8 cellular contexts compared by ENCODE assay signal in the genomic region with DNA sequence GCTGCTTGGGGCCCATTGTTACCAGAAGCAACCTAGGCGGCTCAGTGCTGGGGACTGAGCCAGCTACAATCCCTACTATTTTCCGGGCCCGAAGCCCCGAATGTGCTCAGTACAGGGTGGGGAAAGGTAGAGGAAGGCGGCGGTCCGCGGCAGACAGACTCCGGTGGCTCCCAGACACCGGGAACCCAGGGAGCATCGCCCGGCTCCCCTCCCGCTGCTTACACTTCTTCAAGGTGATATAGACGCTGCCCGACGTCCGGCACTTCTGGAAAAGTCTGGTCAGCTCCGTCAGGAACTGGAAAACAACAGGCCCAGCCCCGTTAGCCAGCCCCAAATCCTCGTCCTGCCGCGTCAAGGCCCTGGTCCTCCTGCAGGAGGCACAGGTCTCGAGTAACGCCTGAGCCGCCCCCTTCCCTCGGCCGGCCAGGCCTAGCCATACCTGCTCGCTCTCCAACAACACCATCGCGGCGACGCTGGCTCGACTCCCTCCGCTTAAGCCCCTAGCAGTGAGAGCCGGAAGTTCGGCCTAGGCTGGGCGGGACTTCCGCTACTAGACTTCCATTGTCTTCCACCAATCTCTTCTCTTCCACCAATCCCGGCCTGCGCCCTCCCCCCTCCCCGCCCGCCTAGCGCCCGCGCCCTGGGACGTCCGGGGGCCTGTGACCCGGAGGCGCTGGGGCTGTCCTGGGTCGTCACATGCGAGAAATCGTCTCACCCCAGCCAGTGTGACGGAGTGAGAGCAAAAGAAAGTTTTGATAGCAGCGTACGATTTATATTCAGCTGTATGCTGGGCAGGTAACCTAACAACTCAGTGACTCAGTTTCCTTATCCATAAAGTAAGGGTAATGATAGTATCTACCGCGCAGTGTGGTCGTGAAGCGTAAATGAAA. TPM values are rescaled to one million over a fixed set of nuclear protein-coding genes. Genes with fewer than 3 reads are reported as not detected.
DNase-seq lines count a peak whose midpoint lies in the region; ATAC-seq and TF ChIP-seq lines count a peak whose summit lies in the region.

A gene with protein sequence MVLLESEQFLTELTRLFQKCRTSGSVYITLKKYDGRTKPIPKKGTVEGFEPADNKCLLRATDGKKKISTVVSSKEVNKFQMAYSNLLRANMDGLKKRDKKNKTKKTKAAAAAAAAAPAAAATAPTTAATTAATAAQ (minus strand): TSS at position 528 of the 890 bp plus-strand sequence. CDS start 65 bp downstream, at position 463.

- no peaks in the 10 kb centered on the region for H3K27me3 ChIP-seq in lower lobe of right lung (ENCODE audit: low read depth)

- intact Hi-C loops in lower lobe of right lung (cut with DNase I), result no loop called here

- H3K36me3 ChIP-seq in lower lobe of right lung, result peaks cover 40% of the 10 kb centered on the region

- peak within 1 kb of the TSS; percentile 76 for H3K4me3 ChIP-seq in lower lobe of right lung

- H3K4me1 ChIP-seq in lower lobe of right lung, result peaks cover 30% of the 10 kb centered on the region

- TF ChIP-seq CTCF in GM20000 (IDR thresholded peaks at IDR 0.05; ENCODE audit: extremely low read depth, missing control alignments) (no peak), lower lobe of right lung (IDR thresholded peaks at IDR 0.05) (peak; percentile 16)

- peak within 1 kb of the TSS; percentile 94 for H3K27ac ChIP-seq in lower lobe of right lung

- ATAC-seq in lower lobe of right lung, result peak; percentile 98 to 99

- no peaks in the 10 kb centered on the region for H3K9me3 ChIP-seq in lower lobe of right lung

- DNase-seq in CMK (ENCODE audit: low read depth) (peak; percentile 79), GM20000 (ENCODE audit: low spot score) (peak; percentile 91), HS-5 (ENCODE audit: low read depth) (peak; percentile 71), NK-92 (lab: John Stamatoyannopoulos, UW; ENCODE audit: unreplicated experiment) (peak; percentile 64), lower lobe of right lung (peak; percentile 96)
- peak; percentile 77 to 87 for DNase-seq in activated CD8-positive, alpha-beta memory T cell treated with anti-CD3 and anti-CD28 coated beads for 1 hour (ENCODE audit: extremely low read depth in 1 of 2, low read depth in 1 of 2)
- DNase-seq in effector CD4-positive, alpha-beta T cell, result peak; percentile 89
- DNase-seq in stimulated activated CD4-positive, alpha-beta T cell treated with anti-CD3 and anti-CD28 coated beads, TNF-alpha, amount 100 ng/mL, for 1 hour (ENCODE audit: low read depth in 3 of 3, low spot score in 1 of 3), result peak; percentile 80 to 90 (median 82)

RNA-seq across cellular contexts. Expression of the gene that starts here (rescaled TPM):
- 138 TPM for total RNA-seq in lower lobe of right lung

Comparison
In these comparisons a context has a peak if more than half of its experiments do, and no peak if none do; other contexts are left out.
1. Peak in every context shown above with its lines: DNase-seq, ATAC-seq, H3K4me3 ChIP-seq and H3K27ac ChIP-seq.